Comparison of ENCODE assay signal across 25 cellular contexts in genomic region chr1:164930833-164931232, GRCh38.
DNase-seq lines count a peak whose midpoint lies in the region; ATAC-seq and TF ChIP-seq lines count a peak whose summit lies in the region.
"Had no signal": no experiment of that assay in that cellular context is flagged by ENCODE, and none has a peak within 500 bp of the region (broad histone marks: within the 10 kb centered on the region; RNA-seq: fewer than 3 reads in every experiment).

No MANE protein-coding gene starts in this region.

- peak overlapping the region; percentile 66 for H3K27ac Mint-ChIP-seq in nephron progenitor cell
- H3K27ac Mint-ChIP-seq in T-helper 2 cell treated with Interferon-gamma antibody and Interleukin-4, amounts not matched to agents 5 μg/mL and 100 μg/mL, for 36 hours, result no peak overlapping the region
- H3K27ac Mint-ChIP-seq: CD4-positive, alpha-beta memory T cell; CD4-positive, CD25-positive, alpha-beta regulatory T cell had no signal

- DNase-seq in Right ventricle myocardium superior (no peak), left ventricle myocardium inferior (no peak), nephron progenitor cell (no peak), osteoblast (ENCODE audit: insufficient read length, low spot score, missing footprints) (peak; percentile 13), uterus (no peak), NCI-H510A (lab: John Stamatoyannopoulos, UW) (no peak)
- DNase-seq in T-helper 2 cell treated with Interferon-gamma antibody and Interleukin-4, amounts not matched to agents 5 μg/mL and 100 μg/mL, for 36 hours (ENCODE audit: low spot score), result no peak
- DNase-seq: 8988T; ACHN; BE2C; C1 segment of cervical spinal cord; CD4-positive, alpha-beta memory T cell; CD4-positive, CD25-positive, alpha-beta regulatory T cell; CD8-positive, alpha-beta memory T cell; COR-L47; DMS 273 treated with DMSO at 0.1 percent for 48 hours; DMS153; DMS53; DMS79; DND-41; EL; GDM1 had no signal

- intact Hi-C loops in Right ventricle myocardium superior (cut with DNase I), result no loop called here
- intact Hi-C loops in left ventricle myocardium inferior (cut with micrococcal nuclease), result no loop called here
- intact Hi-C loops in uterus (cut with DNase I; ENCODE audit: low total_unique reads), result no loop called here

- no peaks in the 10 kb centered on the region for H3K79me2 ChIP-seq in osteoblast (ENCODE audit: insufficient read depth, low read length)

- ATAC-seq in Right ventricle myocardium superior (ENCODE audit: poor library complexity), result peak; percentile 53
- ATAC-seq: GM12878 had no signal

- TF ChIP-seq CTCF in left ventricle myocardium inferior (IDR thresholded peaks at IDR 0.05; ENCODE audit: borderline replicate concordance), result no peak
- no peak for TF ChIP-seq CTCF in nephron progenitor cell (IDR thresholded peaks at IDR 0.05)
- TF ChIP-seq CTCF in osteoblast (IDR thresholded peaks at IDR 0.05; ENCODE audit: extremely low read depth, low read depth, low read length), result no peak
- no peak for TF ChIP-seq CTCF in uterus (IDR thresholded peaks at IDR 0.05)

- no peak for TF ChIP-seq POLR2A in uterus (IDR thresholded peaks at IDR 0.05)

- no peak overlapping the region for H3K4me2 ChIP-seq in osteoblast (ENCODE audit: insufficient read depth, low read length)
- H3K4me2 ChIP-seq: BLaER1 had no signal

- H3K4me3 ChIP-seq in left ventricle myocardium inferior (no peak overlapping the region), osteoblast (ENCODE audit: insufficient read depth, low read length) (no peak overlapping the region), uterus (no peak overlapping the region)
- H3K4me3 ChIP-seq: BLaER1, GM12878 had no signal

- H3K27me3 ChIP-seq in left ventricle myocardium inferior (ENCODE audit: low read depth), result no peaks in the 10 kb centered on the region
- H3K27me3 ChIP-seq in osteoblast (ENCODE audit: insufficient read depth, low read length), result no peaks in the 10 kb centered on the region
- no peaks in the 10 kb centered on the region for H3K27me3 ChIP-seq in uterus
- H3K27me3 ChIP-seq: BLaER1 had no signal

- no peak overlapping the region for H2AFZ ChIP-seq in osteoblast (ENCODE audit: low read length)

- H3K9me3 Mint-ChIP-seq in nephron progenitor cell, result no peaks in the 10 kb centered on the region
- no peaks in the 10 kb centered on the region for H3K9me3 Mint-ChIP-seq in T-helper 2 cell treated with Interferon-gamma antibody and Interleukin-4, amounts not matched to agents 5 μg/mL and 100 μg/mL, for 36 hours

- no peak overlapping the region for H3K27ac ChIP-seq in left ventricle myocardium inferior (replicated peaks)
- H3K27ac ChIP-seq in osteoblast (ENCODE audit: low read depth, low read length), result no peak overlapping the region
- H3K27ac ChIP-seq in uterus, result peak overlapping the region; percentile 63 to 72
- H3K27ac ChIP-seq: BLaER1 had no signal

- H3K36me3 Mint-ChIP-seq in nephron progenitor cell (ENCODE audit: low read depth), result no peaks in the 10 kb centered on the region
- no peaks in the 10 kb centered on the region for H3K36me3 Mint-ChIP-seq in T-helper 2 cell treated with Interferon-gamma antibody and Interleukin-4, amounts not matched to agents 5 μg/mL and 100 μg/mL, for 36 hours (ENCODE audit: low read depth)
- H3K36me3 Mint-ChIP-seq: CD14-positive monocyte; CD4-positive, alpha-beta memory T cell; CD4-positive, CD25-positive, alpha-beta regulatory T cell; CD8-positive, alpha-beta memory T cell had no signal

- H3K4me3 Mint-ChIP-seq in nephron progenitor cell, result no peak overlapping the region
- H3K4me3 Mint-ChIP-seq in T-helper 2 cell treated with Interferon-gamma antibody and Interleukin-4, amounts not matched to agents 5 μg/mL and 100 μg/mL, for 36 hours, result no peak overlapping the region
- H3K4me3 Mint-ChIP-seq: CD14-positive monocyte; CD4-positive, alpha-beta memory T cell; CD4-positive, CD25-positive, alpha-beta regulatory T cell; CD8-positive, alpha-beta memory T cell had no signal

- H3K36me3 ChIP-seq in left ventricle myocardium inferior, result no peaks in the 10 kb centered on the region
- H3K36me3 ChIP-seq in osteoblast (ENCODE audit: insufficient read depth, low read length), result no peaks in the 10 kb centered on the region
- H3K36me3 ChIP-seq in uterus, result no peaks in the 10 kb centered on the region
- H3K36me3 ChIP-seq: BE2C, BLaER1 had no signal

- H4K20me1 ChIP-seq in osteoblast (ENCODE audit: insufficient read depth, low read length), result no peaks in the 10 kb centered on the region
- H4K20me1 ChIP-seq: BLaER1 had no signal

- H3K4me1 ChIP-seq in left ventricle myocardium inferior, result no peaks in the 10 kb centered on the region
- no peaks in the 10 kb centered on the region for H3K4me1 ChIP-seq in osteoblast (ENCODE audit: insufficient read depth, low read length)
- H3K4me1 ChIP-seq in uterus, result no peaks in the 10 kb centered on the region
- H3K4me1 ChIP-seq: BE2C had no signal

- peaks cover 87% of the 10 kb centered on the region for H3K4me1 Mint-ChIP-seq in nephron progenitor cell
- no peaks in the 10 kb centered on the region for H3K4me1 Mint-ChIP-seq in T-helper 2 cell treated with Interferon-gamma antibody and Interleukin-4, amounts not matched to agents 5 μg/mL and 100 μg/mL, for 36 hours (ENCODE audit: low read depth)
- H3K4me1 Mint-ChIP-seq: CD14-positive monocyte; CD4-positive, alpha-beta memory T cell; CD4-positive, CD25-positive, alpha-beta regulatory T cell; CD8-positive, alpha-beta memory T cell had no signal

- H3K9me3 ChIP-seq in left ventricle myocardium inferior (replicated peaks) (no peaks in the 10 kb centered on the region), osteoblast (ENCODE audit: low read depth, low read length) (no peaks in the 10 kb centered on the region), uterus (no peaks in the 10 kb centered on the region)
- H3K9me3 ChIP-seq: BE2C, BLaER1 had no signal

- H3K27me3 Mint-ChIP-seq in nephron progenitor cell (ENCODE audit: low read depth, poor library complexity), result no peaks in the 10 kb centered on the region
- no peaks in the 10 kb centered on the region for H3K27me3 Mint-ChIP-seq in T-helper 2 cell treated with Interferon-gamma antibody and Interleukin-4, amounts not matched to agents 5 μg/mL and 100 μg/mL, for 36 hours (ENCODE audit: low read depth)
- H3K27me3 Mint-ChIP-seq: CD4-positive, alpha-beta memory T cell; CD4-positive, CD25-positive, alpha-beta regulatory T cell had no signal

Comparison
In these comparisons a context has a peak if more than half of its experiments do, and no peak if none do; other contexts are left out.
1. H3K27ac ChIP-seq: peak in uterus (2 of 2); none in left ventricle myocardium inferior (single experiment) and osteoblast (single experiment).